Comparison of ENCODE assay signal across 22 cellular contexts in genomic region chr3:98529856-98530459, GRCh38. TPM values are rescaled to one million over a fixed set of nuclear protein-coding genes. Genes with fewer than 3 reads are reported as not detected.
A peak's percentile ranks its signal among the peaks of the same experiment; 100 is the strongest.
DNase-seq lines count a peak whose midpoint lies in the region; ATAC-seq, FAIRE-seq and TF ChIP-seq lines count a peak whose summit lies in the region.
"Had no signal": no experiment of that assay in that cellular context is flagged by ENCODE, and none has a peak within 500 bp of the region (broad histone marks: within the 10 kb centered on the region; RNA-seq: fewer than 3 reads in every experiment).

No MANE protein-coding gene starts in this region.

- FAIRE-seq in GM12878 (lab: Jason Lieb, UNC) = no peak
- FAIRE-seq: frontal cortex, TTC549 had no signal

- CTCF ChIA-PET in GM12878 (lab: Yijun Ruan, JAX) = interaction anchor here (1.1 to 1.6 kb wide), 3 partner anchors 32 to 42 kb away, joined by 4 read pairs; no protein-coding TSS in a partner anchor

- H3K9ac ChIP-seq in SU-DHL-6 (ENCODE audit: low read length) (0 out of 2 replicates have a peak overlapping the region, but pooled peaks have one; percentile 10), GM12878 (ENCODE audit: control insufficient read depth, insufficient read depth, low read length) (peak overlapping the region; percentile 64)
- H3K9ac ChIP-seq: SK-N-SH had no signal

- no TSS peak for BruUV-seq in GM12878 (replicated peaks; lab: Mats Ljungman, UMichigan)

- SMC1A ChIA-PET in GM12878 (lab: Charles Lee; ENCODE audit: uncharacterized antibody, unreplicated experiment) = interaction anchor here (0.8 to 3.4 kb wide), 10 partner anchors 9 to 43 kb away, joined by 3 to 47 read pairs (median 4); no protein-coding TSS in a partner anchor

- no peak for TF ChIP-seq EP300 in GM12878 (IDR thresholded peaks at IDR 0.05; ENCODE audit: borderline replicate concordance in 1 of 2, control insufficient read depth in 1 of 2, low read depth in 2 of 2, low read length in 2 of 2)

- no peak for TF ChIP-seq RAD21 in GM12878 (IDR thresholded peaks at IDR 0.05; ENCODE audit: insufficient read depth, low read depth, low read length)

- H3K4me3 ChIP-seq in DOHH2 (ENCODE audit: low read length) (no peak overlapping the region), GM12864 (ENCODE audit: low read depth, low read length) (peak overlapping the region; percentile 78), SU-DHL-6 (ENCODE audit: insufficient read depth, low read length, poor library complexity, severe bottlenecking) (no peak overlapping the region), GM12878 (peak overlapping the region; percentile 81)
- H3K4me3 ChIP-seq: cardiac muscle cell, lower lobe of right lung, right atrium auricular region, thoracic aorta had no signal

- H3F3A ChIP-seq in DOHH2 (ENCODE audit: control insufficient read depth, insufficient read depth) (peaks cover 19% of the 10 kb centered on the region; the same call in 1 of the 2 replicates), SU-DHL-6 (ENCODE audit: insufficient read depth) (peaks cover 29% of the 10 kb centered on the region)

- ATAC-seq in GM12878 (peak; percentile 32), GM18861 (IDR thresholded peaks at IDR 0.05; ENCODE audit: unreplicated experiment) (no peak)
- ATAC-seq: lower lobe of right lung had no signal

- in situ Hi-C loops in GM12878 (cut with MboI) = loop anchor here (5.0 kb wide), 1 partner anchor 32 kb away; no protein-coding TSS in a partner anchor

- 46% methylated on average over 8 of the region's 8 CpGs for WGBS in GM12878 (ENCODE audit: insufficient coverage, insufficient replicate concordance, low lambda C conversion rate, missing lambda C conversion rate)

- H3K9me3 ChIP-seq in DOHH2 (ENCODE audit: control insufficient read depth, insufficient read depth, low read length) = no peaks in the 10 kb centered on the region
- no peaks in the 10 kb centered on the region for H3K9me3 ChIP-seq in SU-DHL-6 (ENCODE audit: insufficient read depth, low read length)
- H3K9me3 ChIP-seq in GM12878 (replicated peaks; ENCODE audit: control insufficient read depth, insufficient read depth, low read length) = no peaks in the 10 kb centered on the region
- H3K9me3 ChIP-seq: lower lobe of right lung, right atrium auricular region, SK-N-SH, thoracic aorta had no signal

- TF ChIP-seq CTCF in DOHH2 (IDR thresholded peaks at IDR 0.05; ENCODE audit: low read depth, low read length, poor library complexity, severe bottlenecking) (no peak), GM12864 (IDR thresholded peaks at IDR 0.05; ENCODE audit: low read depth, low read length, missing control alignments) (no peak), SU-DHL-6 (IDR thresholded peaks at IDR 0.05; ENCODE audit: insufficient read depth, low read length, poor library complexity, severe bottlenecking) (no peak), GM12878 (IDR thresholded peaks at IDR 0.05 in 2 of 3, conservative IDR thresholded peaks at IDR 0.05 in 1 of 3; ENCODE audit: control insufficient read depth in 2 of 3, extremely low read depth in 1 of 3, insufficient read depth in 1 of 3, low read depth in 3 of 3, low read length in 3 of 3) (no peak)

- peaks cover 61% of the 10 kb centered on the region for H3K4me1 ChIP-seq in DOHH2 (ENCODE audit: control insufficient read depth, low read length)
- peaks cover 12% of the 10 kb centered on the region; the same call in 1 of the 2 replicates for H3K4me1 ChIP-seq in GM12878 (ENCODE audit: control insufficient read depth, insufficient read depth, low read length)
- H3K4me1 ChIP-seq: lower lobe of right lung, right atrium auricular region had no signal

- H3K27ac ChIP-seq in DOHH2 (ENCODE audit: low read depth, low read length) (no peak overlapping the region), SU-DHL-6 (ENCODE audit: low read depth, low read length) (peak overlapping the region; percentile 97; the same call in 1 of the 2 replicates), GM12878 (ENCODE audit: control insufficient read depth, insufficient read depth) (peak overlapping the region; percentile 97)
- H3K27ac ChIP-seq: cardiac muscle cell, lower lobe of right lung, right atrium auricular region, thoracic aorta had no signal

- RAD21 ChIA-PET in GM12878 (lab: Charles Lee; ENCODE audit: unreplicated experiment) = interaction anchor here (0.7 to 3.4 kb wide), 9 partner anchors 11 to 62 kb away, joined by 3 to 29 read pairs (median 5); no protein-coding TSS in a partner anchor

- H3K36me3 ChIP-seq in DOHH2 (ENCODE audit: control insufficient read depth, low read length) = no peaks in the 10 kb centered on the region
- H3K36me3 ChIP-seq in SU-DHL-6 (ENCODE audit: low read length) = no peaks in the 10 kb centered on the region; the same call in 1 of the 2 replicates
- peaks cover 3 to 7% of the 10 kb centered on the region in 2 experiments; a peak in 3 of 4 replicates for H3K36me3 ChIP-seq in GM12878 (ENCODE audit: control insufficient read depth in 2 of 2, insufficient read depth in 2 of 2, low read length in 1 of 2)
- H3K36me3 ChIP-seq: cardiac muscle cell, lower lobe of right lung, right atrium auricular region, thoracic aorta had no signal

- H3K79me2 ChIP-seq in DOHH2 (ENCODE audit: control insufficient read depth, low read length) = no peaks in the 10 kb centered on the region
- H3K79me2 ChIP-seq in SU-DHL-6 (ENCODE audit: insufficient read depth, low read length) = peaks cover 30% of the 10 kb centered on the region
- peaks cover 100% of the 10 kb centered on the region for H3K79me2 ChIP-seq in GM12878 (ENCODE audit: control insufficient read depth, insufficient read depth, low read length)

- POLR2A ChIA-PET in GM12878 (lab: Charles Lee) = interaction anchor here (0.8 to 2.0 kb wide), 7 partner anchors 9 to 42 kb away, joined by 3 to 9 read pairs (median 5); no protein-coding TSS in a partner anchor

- TF ChIP-seq POLR2A in GM12878 (IDR thresholded peaks at IDR 0.05; ENCODE audit: low read depth, low read length) = peak; percentile 63; the same call in 1 of the 2 replicates

- H3K4me2 ChIP-seq in DOHH2 (ENCODE audit: low read length) = peak overlapping the region; percentile 66
- peak overlapping the region; percentile 88 for H3K4me2 ChIP-seq in SU-DHL-6 (ENCODE audit: low read depth, low read length, poor library complexity, severe bottlenecking)
- H3K4me2 ChIP-seq in GM12878 (ENCODE audit: control insufficient read depth, insufficient read depth) = peak overlapping the region; percentile 92
- H3K4me2 ChIP-seq: SK-N-SH had no signal

- H4K20me1 ChIP-seq in DOHH2 (ENCODE audit: control insufficient read depth, insufficient read depth, low read depth, low read length) = no peaks in the 10 kb centered on the region
- no peaks in the 10 kb centered on the region for H4K20me1 ChIP-seq in SU-DHL-6 (ENCODE audit: low read depth, low read length)
- no peaks in the 10 kb centered on the region for H4K20me1 ChIP-seq in GM12878 (ENCODE audit: control insufficient read depth, insufficient read depth)

- H3K27me3 ChIP-seq in DOHH2 (ENCODE audit: control insufficient read depth, low read length) = no peaks in the 10 kb centered on the region
- no peaks in the 10 kb centered on the region for H3K27me3 ChIP-seq in SU-DHL-6 (ENCODE audit: low read length)
- H3K27me3 ChIP-seq in GM12878 (replicated peaks in 1 of 2; ENCODE audit: control insufficient read depth in 2 of 2, insufficient read depth in 2 of 2, low read length in 1 of 2) = no peaks in the 10 kb centered on the region
- H3K27me3 ChIP-seq: cardiac muscle cell, right atrium auricular region had no signal

- intact Hi-C loops in GM12878 (cut with micrococcal nuclease; ENCODE audit: unreplicated experiment) = loop anchor here (2.0 to 5.0 kb wide), 3 partner anchors 63 to 202 kb away; partner anchors contain the start of gene CPOX

- H2AFZ ChIP-seq in SU-DHL-6 (ENCODE audit: low read depth, low read length, severe bottlenecking) (no peak overlapping the region), GM12878 (ENCODE audit: control insufficient read depth, low read depth, low read length) (no peak overlapping the region)

- H3K9me2 ChIP-seq in DOHH2 (replicated peaks; ENCODE audit: control insufficient read depth, low read length) (no peaks in the 10 kb centered on the region), SU-DHL-6 (replicated peaks; ENCODE audit: insufficient read depth, low read length) (no peaks in the 10 kb centered on the region)
- H3K9me2 ChIP-seq: SK-N-SH had no signal

- no peak for DNase-seq in GM12864 (ENCODE audit: low read depth)
- DNase-seq in GM12878 (ENCODE audit: low read depth, low spot score) = no peak
- DNase-seq in NCI-H2107 treated with DMSO at 0.1 percent for 48 hours (lab: John Stamatoyannopoulos, UW; ENCODE audit: unreplicated experiment) = no peak
- DNase-seq in amniotic stem cell (lab: John Stamatoyannopoulos, UW) = no peak
- DNase-seq: amygdala, DMS79 treated with DMSO at 0.1 percent for 48 hours, hypothalamus, islet precursor cell, lower lobe of right lung, NCI-H187 treated with DMSO at 0.1 percent for 48 hours, NCI-H446, RPMI8226, SK-N-SH had no signal

RNA-seq across cellular contexts. Expression of gene GPR15, which starts 1.8 kb away (rescaled TPM):
- 136 and 143 TPM in 2 replicates for total RNA-seq in GM12878 (2013; cell fraction: nucleolus; rRNA removed)
- total RNA-seq in GM12878 (2014; rRNA removed) (150 and 170 TPM in 2 replicates), GM12878 (2014; rRNA removed; fragmentation: Illumina TruSeq; extraction: Trizol) (118 and 119 TPM in 2 replicates), GM12878 (2021) (105 TPM in 2 replicates)
- polyA plus RNA-seq in GM12878 (2011; ENCODE audit: low read depth) = 81.6 TPM
- polyA plus RNA-seq in GM12878 (2011; rRNA removed) (68.3 and 87.9 TPM in 2 replicates), GM12878 (2014; fragmentation: Illumina TruSeq; extraction: Trizol) (113 and 116 TPM in 2 replicates), GM12878 (2014; fragmentation: Nextera tagmentation; extraction: Ambion mirVana) (100 to 1,000 TPM in 1 of 2 experiments, 10 to 100 TPM in 1; 70.7 to 145 TPM), GM12878 (2014; rRNA removed) (82.7 and 83.9 TPM in 2 replicates), GM12878 (2016; fragmentation: Nextera tagmentation; extraction: Ambion mirVana) (100 to 1,000 TPM; 146 to 150 TPM)
- polyA plus RNA-seq in GM12878 (2011; cell fraction: cytosol; rRNA removed) = 77.7 and 84.8 TPM in 2 replicates
- polyA plus RNA-seq in GM12878 (2011; cell fraction: nucleus; rRNA removed) = 59.0 and 81.9 TPM in 2 replicates
- 69.4 and 117 TPM in 2 replicates for polyA plus RNA-seq in GM12878 (2012)
- 142 and 145 TPM in 2 replicates for polyA minus RNA-seq in GM12878 (2011; rRNA and poly(A)+ RNA removed)
- polyA minus RNA-seq in GM12878 (2011; cell fraction: cytosol; rRNA and poly(A)+ RNA removed) = 29.7 and 31.3 TPM in 2 replicates
- 79.2 and 93.9 TPM in 2 replicates for polyA minus RNA-seq in GM12878 (2011; cell fraction: nucleus; rRNA and poly(A)+ RNA removed)
- total RNA-seq: cardiac muscle cell, frontal cortex, osteoblast, right atrium auricular region, thoracic aorta had no signal
- polyA plus RNA-seq: cardiac muscle cell, SK-N-SH had no signal

RNA-seq across cellular contexts. Expression of gene CLDND1, which starts 7.3 kb away (rescaled TPM):
- 296 and 302 TPM in 2 replicates for total RNA-seq in GM12878 (2013; cell fraction: nucleolus; rRNA removed)
- 123 and 164 TPM in 2 replicates for total RNA-seq in GM12878 (2014; rRNA removed)
- total RNA-seq in GM12878 (2014; rRNA removed; fragmentation: Illumina TruSeq; extraction: Trizol) = 97.8 and 101 TPM in 2 replicates
- 124 and 130 TPM in 2 replicates for total RNA-seq in GM12878 (2021)
- 100 TPM for polyA plus RNA-seq in GM12878 (2011; ENCODE audit: low read depth)
- polyA plus RNA-seq in GM12878 (2011; rRNA removed) = 225 and 259 TPM in 2 replicates
- polyA plus RNA-seq in GM12878 (2011; cell fraction: cytosol; rRNA removed) = 110 and 197 TPM in 2 replicates
- polyA plus RNA-seq in GM12878 (2011; cell fraction: nucleus; rRNA removed) = 273 and 287 TPM in 2 replicates
- 130 and 134 TPM in 2 replicates for polyA plus RNA-seq in GM12878 (2012)
- polyA plus RNA-seq in GM12878 (2014; fragmentation: Illumina TruSeq; extraction: Trizol) = 173 and 232 TPM in 2 replicates
- polyA plus RNA-seq in GM12878 (2014; fragmentation: Nextera tagmentation; extraction: Ambion mirVana) = 100 to 1,000 TPM; 150 to 163 TPM
- polyA plus RNA-seq in GM12878 (2014; rRNA removed) = 144 and 154 TPM in 2 replicates
- polyA plus RNA-seq in GM12878 (2016; fragmentation: Nextera tagmentation; extraction: Ambion mirVana) = 100 to 1,000 TPM; 144 to 154 TPM
- 210 and 247 TPM in 2 replicates for polyA minus RNA-seq in GM12878 (2011; rRNA and poly(A)+ RNA removed)
- polyA minus RNA-seq in GM12878 (2011; cell fraction: cytosol; rRNA and poly(A)+ RNA removed) = 72.8 and 86.1 TPM in 2 replicates
- 149 and 181 TPM in 2 replicates for polyA minus RNA-seq in GM12878 (2011; cell fraction: nucleus; rRNA and poly(A)+ RNA removed)

RNA-seq across cellular contexts. Expression of gene OR5K2, which starts 32.5 kb away (rescaled TPM):
- total RNA-seq in GM12878 (2013; cell fraction: nucleolus; rRNA removed) = 20.7 and 21.6 TPM in 2 replicates
- total RNA-seq in GM12878 (2014; rRNA removed) = not detected in 2 replicates
- total RNA-seq in GM12878 (2014; rRNA removed; fragmentation: Illumina TruSeq; extraction: Trizol) = not detected in 2 replicates
- total RNA-seq in GM12878 (2021) = not detected in 2 replicates
- polyA plus RNA-seq in GM12878 (2011; ENCODE audit: low read depth) = not detected
- 0.12 and 0.14 TPM in 2 replicates for polyA plus RNA-seq in GM12878 (2011; rRNA removed)
- not detected in 2 replicates for polyA plus RNA-seq in GM12878 (2011; cell fraction: cytosol; rRNA removed)
- polyA plus RNA-seq in GM12878 (2011; cell fraction: nucleus; rRNA removed) = 0.58 and 0.75 TPM in 2 replicates
- polyA plus RNA-seq in GM12878 (2012) = 0.11 TPM in 1 of 2 replicates, not detected in the other
- not detected in 2 replicates for polyA plus RNA-seq in GM12878 (2014; fragmentation: Illumina TruSeq; extraction: Trizol)
- not detected for polyA plus RNA-seq in GM12878 (2014; fragmentation: Nextera tagmentation; extraction: Ambion mirVana)
- not detected in 2 replicates for polyA plus RNA-seq in GM12878 (2014; rRNA removed)
- polyA plus RNA-seq in GM12878 (2016; fragmentation: Nextera tagmentation; extraction: Ambion mirVana) = not detected
- 1.3 and 2.9 TPM in 2 replicates for polyA minus RNA-seq in GM12878 (2011; rRNA and poly(A)+ RNA removed)
- not detected in 2 replicates for polyA minus RNA-seq in GM12878 (2011; cell fraction: cytosol; rRNA and poly(A)+ RNA removed)
- 4.7 and 5.0 TPM in 2 replicates for polyA minus RNA-seq in GM12878 (2011; cell fraction: nucleus; rRNA and poly(A)+ RNA removed)
- total RNA-seq: cardiac muscle cell, frontal cortex, lower lobe of right lung, osteoblast, right atrium auricular region, thoracic aorta had no signal
- polyA plus RNA-seq: cardiac muscle cell, SK-N-SH had no signal

Comparison
In these comparisons a context has a peak if more than half of its experiments do, and no peak if none do; other contexts are left out.
1. H3K4me3 ChIP-seq: peak in GM12864 (single experiment) and GM12878 (single experiment); none in DOHH2 (single experiment) and SU-DHL-6 (single experiment).
2. Peak in every context shown above with its lines, with median percentiles within 50 percentile points of each other: H3K4me2 ChIP-seq.